20 cellular contexts compared by ENCODE assay signal in genomic region chr10:133458021-133458709, GRCh38. TPM values are rescaled to one million over a fixed set of nuclear protein-coding genes. Genes with fewer than 3 reads are reported as not detected.
DNase-seq lines count a peak whose midpoint lies in the region; ATAC-seq, FAIRE-seq and TF ChIP-seq lines count a peak whose summit lies in the region.
"Had no signal": no experiment of that assay in that cellular context is flagged by ENCODE, and none has a peak within 500 bp of the region (broad histone marks: within the 10 kb centered on the region; RNA-seq: fewer than 3 reads in every experiment).

No MANE protein-coding gene starts in this region.

- H3K27me3 ChIP-seq in K562 (ENCODE audit: control insufficient read depth in 2 of 2, insufficient read depth in 2 of 2, low read length in 2 of 2) (peaks cover 0 to 40% of the 10 kb centered on the region in 2 experiments; a peak in 2 of 5 replicates), HepG2 (ENCODE audit: control insufficient read depth in 1 of 2, insufficient read depth in 2 of 2, low read length in 2 of 2) (no peaks in the 10 kb centered on the region)

- FAIRE-seq in K562 (lab: Jason Lieb, UNC) = no peak
- no peak for FAIRE-seq in HepG2 (lab: Jason Lieb, UNC)

- no peaks in the 10 kb centered on the region; the same call in 2 of the 3 replicates for H3K79me2 ChIP-seq in K562 (ENCODE audit: control insufficient read depth, insufficient read depth, low read length)
- H3K79me2 ChIP-seq in HepG2 (ENCODE audit: insufficient read depth, low read length) = no peaks in the 10 kb centered on the region

- H3K9me1 ChIP-seq in K562 (ENCODE audit: control insufficient read depth, insufficient read depth, low read length) = no peaks in the 10 kb centered on the region

- H2AFZ ChIP-seq in K562 (ENCODE audit: low read depth, low read length) (no peak overlapping the region), HepG2 (ENCODE audit: low read length) (no peak overlapping the region)

- H3K4me1 ChIP-seq in K562 (replicated peaks in 1 of 2; ENCODE audit: control insufficient read depth in 2 of 2, insufficient read depth in 2 of 2, low read length in 2 of 2) (peaks cover 0 to 37% of the 10 kb centered on the region in 2 experiments; a peak in 2 of 5 replicates), HepG2 (ENCODE audit: insufficient read depth, low read length) (no peaks in the 10 kb centered on the region)

- peak; percentile 25 for DNase-seq in activated naive CD8-positive, alpha-beta T cell treated with anti-CD3 and anti-CD28 coated beads, Interleukin-2, amount 10 ng/mL, durations not matched to agents 7 days and 5 days
- DNase-seq in activated naive CD8-positive, alpha-beta T cell treated with anti-CD3 and anti-CD28 coated beads for 36 hours = no peak
- DNase-seq in K562 (ENCODE audit: extremely low read depth in 1 of 4, low spot score in 3 of 4) (no peak), HepG2 (ENCODE audit: low spot score) (no peak), Ammon's horn (ENCODE audit: low spot score) (no peak)
- no peak for DNase-seq in stimulated activated CD4-positive, alpha-beta T cell treated with anti-CD3 and anti-CD28 coated beads, Interleukin-4, amount 100 ng/mL, for 1 hour
- DNase-seq: DMS79 treated with DMSO at 0.1 percent for 48 hours, KG1, MV-4-11, NCI-H1694 treated with DMSO at 0.1 percent for 48 hours, NCI-H2107, NCI-H2227 treated with DMSO at 0.1 percent for 48 hours, NCI-H510A treated with DMSO at 0.1 percent for 48 hours, NCI-H82, OCI-M1, SHP77 treated with DMSO at 0.1 percent for 48 hours had no signal

- TF ChIP-seq CTCF in K562 (IDR thresholded peaks at IDR 0.05 in 2 of 3, conservative IDR thresholded peaks at IDR 0.05 in 1 of 3; ENCODE audit: insufficient read depth in 2 of 3, low read depth in 1 of 3, low read length in 3 of 3) = no peak
- no peak for TF ChIP-seq CTCF in HepG2 (CRISPR knock-in tag; IDR thresholded peaks at IDR 0.05)

- POLR2A ChIA-PET in activated naive CD8-positive, alpha-beta T cell treated with anti-CD3 and anti-CD28 coated beads, Interleukin-2, amount 10 ng/mL, durations not matched to agents 7 days and 5 days (lab: Charles Lee) = no interaction called here
- POLR2A ChIA-PET in K562 (lab: Yijun Ruan, JAX) (interaction anchor here (1.2 to 1.3 kb wide), 2 partner anchors 8 to 13 kb away, joined by 3 to 4 read pairs; no protein-coding TSS in a partner anchor), HepG2 (lab: Yijun Ruan, JAX) (no interaction called here)

- no peaks in the 10 kb centered on the region for H3K27me3 Mint-ChIP-seq in activated naive CD8-positive, alpha-beta T cell treated with anti-CD3 and anti-CD28 coated beads, Interleukin-2, amount 10 ng/mL, durations not matched to agents 7 days and 5 days
- H3K27me3 Mint-ChIP-seq in activated naive CD8-positive, alpha-beta T cell treated with anti-CD3 and anti-CD28 coated beads for 36 hours = no peaks in the 10 kb centered on the region
- H3K27me3 Mint-ChIP-seq in stimulated activated memory B cell treated with anti-CD40 and anti-IgM and Interleukin-4, amounts not matched to agents 10 μg/mL and 1 μg/mL and 100 μg/mL, for 72 hours = no peaks in the 10 kb centered on the region

- TF ChIP-seq RAD21 in K562 (CRISPR knock-in tag; conservative IDR thresholded peaks at IDR 0.05 in 1 of 2, IDR thresholded peaks at IDR 0.05 in 1 of 2) = no peak
- TF ChIP-seq RAD21 in HepG2 (CRISPR knock-in tag; IDR thresholded peaks at IDR 0.05) = no peak

- intact Hi-C loops in K562 (cut with micrococcal nuclease) (no loop called here), HepG2 (cut with micrococcal nuclease; ENCODE audit: unreplicated experiment) (no loop called here)

- H4K20me1 ChIP-seq in K562 (replicated peaks; ENCODE audit: control insufficient read depth, insufficient read depth, low read length) = no peaks in the 10 kb centered on the region
- H4K20me1 ChIP-seq in HepG2 (ENCODE audit: insufficient read depth, low read length) = no peaks in the 10 kb centered on the region

- H3K4me1 Mint-ChIP-seq in activated naive CD8-positive, alpha-beta T cell treated with anti-CD3 and anti-CD28 coated beads, Interleukin-2, amount 10 ng/mL, durations not matched to agents 7 days and 5 days = no peaks in the 10 kb centered on the region
- no peaks in the 10 kb centered on the region for H3K4me1 Mint-ChIP-seq in activated naive CD8-positive, alpha-beta T cell treated with anti-CD3 and anti-CD28 coated beads for 36 hours
- no peaks in the 10 kb centered on the region for H3K4me1 Mint-ChIP-seq in stimulated activated memory B cell treated with anti-CD40 and anti-IgM and Interleukin-4, amounts not matched to agents 10 μg/mL and 1 μg/mL and 100 μg/mL, for 72 hours

- in situ Hi-C loops in K562 (cut with MboI) (no loop called here), HepG2 (cut with HindIII; ENCODE audit: extremely low pct_ligation_motif_present, low pct_unique_long_range_greater_than_20kb) (no loop called here)

- no peak overlapping the region for H3K27ac Mint-ChIP-seq in activated naive CD8-positive, alpha-beta T cell treated with anti-CD3 and anti-CD28 coated beads, Interleukin-2, amount 10 ng/mL, durations not matched to agents 7 days and 5 days
- H3K27ac Mint-ChIP-seq in activated naive CD8-positive, alpha-beta T cell treated with anti-CD3 and anti-CD28 coated beads for 36 hours = no peak overlapping the region
- H3K27ac Mint-ChIP-seq in stimulated activated memory B cell treated with anti-CD40 and anti-IgM and Interleukin-4, amounts not matched to agents 10 μg/mL and 1 μg/mL and 100 μg/mL, for 72 hours = no peak overlapping the region

- no peak for TF ChIP-seq POLR2A in K562 (conservative IDR thresholded peaks at IDR 0.05)
- TF ChIP-seq POLR2A in HepG2 (IDR thresholded peaks at IDR 0.05; ENCODE audit: insufficient read depth in 1 of 2, low read depth in 2 of 2, low read length in 2 of 2) = no peak

- no peaks in the 10 kb centered on the region for H3K36me3 ChIP-seq in K562 (ENCODE audit: control insufficient read depth, insufficient read depth, low read length)
- no peaks in the 10 kb centered on the region for H3K36me3 ChIP-seq in HepG2 (replicated peaks in 1 of 2; ENCODE audit: control insufficient read depth in 1 of 2, insufficient read depth in 2 of 2, low read length in 2 of 2)

- H3K9me3 Mint-ChIP-seq in activated naive CD8-positive, alpha-beta T cell treated with anti-CD3 and anti-CD28 coated beads, Interleukin-2, amount 10 ng/mL, durations not matched to agents 7 days and 5 days = no peaks in the 10 kb centered on the region
- no peaks in the 10 kb centered on the region for H3K9me3 Mint-ChIP-seq in activated naive CD8-positive, alpha-beta T cell treated with anti-CD3 and anti-CD28 coated beads for 36 hours
- no peaks in the 10 kb centered on the region for H3K9me3 Mint-ChIP-seq in stimulated activated memory B cell treated with anti-CD40 and anti-IgM and Interleukin-4, amounts not matched to agents 10 μg/mL and 1 μg/mL and 100 μg/mL, for 72 hours

- no peak for TF ChIP-seq EP300 in K562 (IDR thresholded peaks at IDR 0.05; ENCODE audit: low read length)
- no peak for TF ChIP-seq EP300 in HepG2 (IDR thresholded peaks at IDR 0.05; ENCODE audit: low read depth in 2 of 2, low read length in 2 of 2)
- TF ChIP-seq EP300 in HepG2 (CRISPR knock-in tag; IDR thresholded peaks at IDR 0.05; ENCODE audit: borderline replicate concordance) = no peak

- 29% methylated on average over 35 of the region's 40 CpGs for WGBS in K562 (ENCODE audit: insufficient coverage, low coverage, missing lambda C conversion rate)
- WGBS in HepG2 (ENCODE audit: low lambda C conversion rate) = 85% methylated on average over 8 of the region's 40 CpGs

- BruUV-seq in K562 (replicated peaks; lab: Mats Ljungman, UMichigan) (no TSS peak), HepG2 (replicated peaks; lab: Mats Ljungman, UMichigan) (no TSS peak)

- CTCF ChIA-PET in K562 (lab: Yijun Ruan, JAX; ENCODE audit: low intra/inter-chr PET ratio) = no interaction called here
- CTCF ChIA-PET in HepG2 (lab: Yijun Ruan, JAX; ENCODE audit: low intra/inter-chr PET ratio, low total read pairs) = no interaction called here

- H3K9me3 ChIP-seq in K562 (replicated peaks; ENCODE audit: control insufficient read depth, insufficient read depth, low read depth, low read length) = no peaks in the 10 kb centered on the region
- no peaks in the 10 kb centered on the region for H3K9me3 ChIP-seq in HepG2 (ENCODE audit: low read length)

- ATAC-seq in activated naive CD8-positive, alpha-beta T cell treated with anti-CD3 and anti-CD28 coated beads, Interleukin-2, amount 10 ng/mL, durations not matched to agents 7 days and 5 days (ENCODE audit: low read depth) = no peak
- ATAC-seq in K562 (no peak), HepG2 (peak; percentile 13; the same call in 1 of the 3 replicates)
- peak; percentile 7 for ATAC-seq in stimulated activated memory B cell treated with anti-CD40 and anti-IgM and Interleukin-4, amounts not matched to agents 10 μg/mL and 1 μg/mL and 100 μg/mL, for 72 hours

- H3K4me3 Mint-ChIP-seq in activated naive CD8-positive, alpha-beta T cell treated with anti-CD3 and anti-CD28 coated beads, Interleukin-2, amount 10 ng/mL, durations not matched to agents 7 days and 5 days = no peak overlapping the region
- H3K4me3 Mint-ChIP-seq in activated naive CD8-positive, alpha-beta T cell treated with anti-CD3 and anti-CD28 coated beads for 36 hours = no peak overlapping the region
- no peak overlapping the region for H3K4me3 Mint-ChIP-seq in stimulated activated memory B cell treated with anti-CD40 and anti-IgM and Interleukin-4, amounts not matched to agents 10 μg/mL and 1 μg/mL and 100 μg/mL, for 72 hours

- H3K4me2 ChIP-seq in K562 (ENCODE audit: insufficient read depth, low read length) (no peak overlapping the region), HepG2 (ENCODE audit: low read depth, low read length) (no peak overlapping the region)

- no peak overlapping the region for H3K4me3 ChIP-seq in K562
- H3K4me3 ChIP-seq in HepG2 (replicated peaks in 1 of 3; ENCODE audit: insufficient read depth in 1 of 3, low read depth in 2 of 3, low read length in 3 of 3) = no peak overlapping the region

- no peaks in the 10 kb centered on the region for H3K36me3 Mint-ChIP-seq in activated naive CD8-positive, alpha-beta T cell treated with anti-CD3 and anti-CD28 coated beads, Interleukin-2, amount 10 ng/mL, durations not matched to agents 7 days and 5 days
- no peaks in the 10 kb centered on the region for H3K36me3 Mint-ChIP-seq in activated naive CD8-positive, alpha-beta T cell treated with anti-CD3 and anti-CD28 coated beads for 36 hours
- peaks cover 8% of the 10 kb centered on the region for H3K36me3 Mint-ChIP-seq in stimulated activated memory B cell treated with anti-CD40 and anti-IgM and Interleukin-4, amounts not matched to agents 10 μg/mL and 1 μg/mL and 100 μg/mL, for 72 hours

- H3K27ac ChIP-seq in K562 (ENCODE audit: extremely low read depth, low read depth, low read length) (no peak overlapping the region), HepG2 (ENCODE audit: extremely low read length, insufficient read depth, low read length) (no peak overlapping the region)
- H3K27ac ChIP-seq: C4-2B had no signal

- H3K9ac ChIP-seq in K562 (ENCODE audit: insufficient read depth in 1 of 2, low read depth in 2 of 2, low read length in 2 of 2) (0 out of 4 replicates have a peak overlapping the region, but pooled peaks of 1 of the 2 experiments have one; percentile 9), HepG2 (ENCODE audit: insufficient read depth, low read depth, low read length) (no peak overlapping the region)

RNA-seq across cellular contexts. Expression of gene SCART1, which starts 4.4 kb away (rescaled TPM):
- total RNA-seq in activated naive CD8-positive, alpha-beta T cell treated with anti-CD3 and anti-CD28 coated beads, Interleukin-2, amount 10 ng/mL, durations not matched to agents 7 days and 5 days = 1 to 10 TPM; 5.7 to 6.3 TPM
- under 1 TPM; 0.28 to 0.45 TPM for total RNA-seq in activated naive CD8-positive, alpha-beta T cell treated with anti-CD3 and anti-CD28 coated beads for 36 hours
- total RNA-seq in K562 (2011; cell fraction: chromatin; rRNA removed; ENCODE audit: low replicate concordance) = 87.0 and 88.3 TPM in 2 replicates
- total RNA-seq in K562 (2011; cell fraction: nucleolus; rRNA removed) = 46.7 and 54.5 TPM in 2 replicates
- 44.7 and 52.3 TPM in 2 replicates for total RNA-seq in K562 (2011; cell fraction: nucleoplasm; rRNA removed)
- 2.8 and 3.2 TPM in 2 replicates for total RNA-seq in K562 (2014; rRNA removed)
- total RNA-seq in K562 (2014; rRNA removed; fragmentation: Illumina TruSeq; extraction: Trizol) = 2.6 and 2.7 TPM in 2 replicates
- total RNA-seq in K562 (2015; rRNA removed; fragmentation: Illumina TruSeq; extraction: Trizol) = 4.5 and 4.9 TPM in 2 replicates
- 4.4 and 5.5 TPM in 2 replicates for total RNA-seq in K562 (2021)
- 4.5 and 14.0 TPM in 2 replicates for polyA plus RNA-seq in K562 (2011; rRNA removed)
- 1.7 and 5.6 TPM in 2 replicates for polyA plus RNA-seq in K562 (2011; cell fraction: cytosol; rRNA removed)
- 42.0 and 78.3 TPM in 2 replicates for polyA plus RNA-seq in K562 (2011; cell fraction: nucleus; rRNA removed)
- 15.1 and 17.5 TPM in 2 replicates for polyA plus RNA-seq in K562 (2012)
- 4.7 and 6.5 TPM in 2 replicates for polyA plus RNA-seq in K562 (2014; fragmentation: Illumina TruSeq; extraction: Trizol)
- polyA plus RNA-seq in K562 (2014; fragmentation: Nextera tagmentation; extraction: Ambion mirVana) = under 1 TPM; 0.18 to 0.29 TPM
- 4.2 and 4.9 TPM in 2 replicates for polyA plus RNA-seq in K562 (2014; rRNA removed)
- 3.4 and 4.8 TPM in 2 replicates for polyA minus RNA-seq in K562 (2011; rRNA and poly(A)+ RNA removed)
- polyA minus RNA-seq in K562 (2011; cell fraction: cytosol; rRNA and poly(A)+ RNA removed) = 1.5 and 2.5 TPM in 2 replicates
- 7.1 and 13.8 TPM in 2 replicates for polyA minus RNA-seq in K562 (2011; cell fraction: nucleus; rRNA and poly(A)+ RNA removed)
- 0.32 and 0.46 TPM in 2 replicates for total RNA-seq in HepG2 (2016; rRNA removed; fragmentation: Illumina TruSeq; extraction: Trizol)
- total RNA-seq in HepG2 (2016; cell fraction: cytosol; rRNA removed; fragmentation: Illumina TruSeq; extraction: Trizol; ENCODE audit: low read depth) = 0.18 and 0.30 TPM in 2 replicates
- total RNA-seq in HepG2 (2016; cell fraction: insoluble cytoplasmic fraction; rRNA removed; fragmentation: Illumina TruSeq; extraction: Trizol) = 0.07 and 0.45 TPM in 2 replicates
- 0.12 and 0.17 TPM in 2 replicates for total RNA-seq in HepG2 (2016; cell fraction: membrane; rRNA removed; fragmentation: Illumina TruSeq; extraction: Trizol)
- total RNA-seq in HepG2 (2016; cell fraction: nucleus; rRNA removed; fragmentation: Illumina TruSeq; extraction: Trizol) = 0.81 and 0.88 TPM in 2 replicates
- polyA plus RNA-seq in HepG2 (2011; rRNA removed) = 1.1 and 1.4 TPM in 2 replicates
- 0.23 and 0.45 TPM in 2 replicates for polyA plus RNA-seq in HepG2 (2011; cell fraction: cytosol; rRNA removed)
- polyA plus RNA-seq in HepG2 (2011; cell fraction: nucleus; rRNA removed) = 9.5 and 13.6 TPM in 2 replicates
- polyA plus RNA-seq in HepG2 (2012) = 1.6 and 1.9 TPM in 2 replicates
- 0.08 TPM in 1 of 2 replicates, not detected in the other for polyA plus RNA-seq in HepG2 (2016; cell fraction: cytosol; fragmentation: Illumina TruSeq; extraction: Trizol; ENCODE audit: low read depth)
- polyA plus RNA-seq in HepG2 (2016; cell fraction: insoluble cytoplasmic fraction; fragmentation: Illumina TruSeq; extraction: Trizol; ENCODE audit: low read depth) = 0.12 and 0.16 TPM in 2 replicates
- polyA plus RNA-seq in HepG2 (2016; cell fraction: membrane; fragmentation: Illumina TruSeq; extraction: Trizol; ENCODE audit: low read depth) = not detected in 2 replicates
- 2.1 and 2.9 TPM in 2 replicates for polyA plus RNA-seq in HepG2 (2016; cell fraction: nucleus; fragmentation: Illumina TruSeq; extraction: Trizol; ENCODE audit: insufficient read depth, low read depth)
- 0.51 and 1.7 TPM in 2 replicates for polyA minus RNA-seq in HepG2 (2011; rRNA and poly(A)+ RNA removed; ENCODE audit: low replicate concordance)
- polyA minus RNA-seq in HepG2 (2011; cell fraction: cytosol; rRNA and poly(A)+ RNA removed) = 0.10 TPM in 1 of 2 replicates, not detected in the other
- 2.7 and 3.5 TPM in 2 replicates for polyA minus RNA-seq in HepG2 (2011; cell fraction: nucleus; rRNA and poly(A)+ RNA removed)

RNA-seq across cellular contexts. Expression of gene SPRN, which starts 33.7 kb away (rescaled TPM):
- not detected for total RNA-seq in activated naive CD8-positive, alpha-beta T cell treated with anti-CD3 and anti-CD28 coated beads, Interleukin-2, amount 10 ng/mL, durations not matched to agents 7 days and 5 days
- total RNA-seq in activated naive CD8-positive, alpha-beta T cell treated with anti-CD3 and anti-CD28 coated beads for 36 hours = not detected
- not detected in 2 replicates for total RNA-seq in K562 (2011; cell fraction: chromatin; rRNA removed; ENCODE audit: low replicate concordance)
- not detected in 2 replicates for total RNA-seq in K562 (2011; cell fraction: nucleolus; rRNA removed)
- total RNA-seq in K562 (2011; cell fraction: nucleoplasm; rRNA removed) = not detected in 2 replicates
- total RNA-seq in K562 (2014; rRNA removed) = not detected in 2 replicates
- not detected in 2 replicates for total RNA-seq in K562 (2014; rRNA removed; fragmentation: Illumina TruSeq; extraction: Trizol)
- not detected in 2 replicates for total RNA-seq in K562 (2015; rRNA removed; fragmentation: Illumina TruSeq; extraction: Trizol)
- total RNA-seq in K562 (2021) = not detected in 2 replicates
- not detected in 2 replicates for polyA plus RNA-seq in K562 (2011; rRNA removed)
- polyA plus RNA-seq in K562 (2011; cell fraction: cytosol; rRNA removed) = not detected in 2 replicates
- polyA plus RNA-seq in K562 (2011; cell fraction: nucleus; rRNA removed) = not detected in 2 replicates
- polyA plus RNA-seq in K562 (2012) = 1.2 and 1.6 TPM in 2 replicates
- not detected in 2 replicates for polyA plus RNA-seq in K562 (2014; fragmentation: Illumina TruSeq; extraction: Trizol)
- polyA plus RNA-seq in K562 (2014; fragmentation: Nextera tagmentation; extraction: Ambion mirVana) = under 1 TPM in 1 of 2 experiments, not detected in 1; 0.04 TPM
- not detected in 2 replicates for polyA plus RNA-seq in K562 (2014; rRNA removed)
- polyA minus RNA-seq in K562 (2011; rRNA and poly(A)+ RNA removed) = not detected in 2 replicates
- polyA minus RNA-seq in K562 (2011; cell fraction: cytosol; rRNA and poly(A)+ RNA removed) = not detected in 2 replicates
- not detected in 2 replicates for polyA minus RNA-seq in K562 (2011; cell fraction: nucleus; rRNA and poly(A)+ RNA removed)
- not detected in 2 replicates for total RNA-seq in HepG2 (2016; rRNA removed; fragmentation: Illumina TruSeq; extraction: Trizol)
- not detected in 2 replicates for total RNA-seq in HepG2 (2016; cell fraction: cytosol; rRNA removed; fragmentation: Illumina TruSeq; extraction: Trizol; ENCODE audit: low read depth)
- total RNA-seq in HepG2 (2016; cell fraction: insoluble cytoplasmic fraction; rRNA removed; fragmentation: Illumina TruSeq; extraction: Trizol) = not detected in 2 replicates
- not detected in 2 replicates for total RNA-seq in HepG2 (2016; cell fraction: membrane; rRNA removed; fragmentation: Illumina TruSeq; extraction: Trizol)
- total RNA-seq in HepG2 (2016; cell fraction: nucleus; rRNA removed; fragmentation: Illumina TruSeq; extraction: Trizol) = not detected in 2 replicates
- not detected in 2 replicates for polyA plus RNA-seq in HepG2 (2011; rRNA removed)
- not detected in 2 replicates for polyA plus RNA-seq in HepG2 (2011; cell fraction: cytosol; rRNA removed)
- not detected in 2 replicates for polyA plus RNA-seq in HepG2 (2011; cell fraction: nucleus; rRNA removed)
- 2.9 and 4.1 TPM in 2 replicates for polyA plus RNA-seq in HepG2 (2012)
- polyA plus RNA-seq in HepG2 (2016; cell fraction: cytosol; fragmentation: Illumina TruSeq; extraction: Trizol; ENCODE audit: low read depth) = not detected in 2 replicates
- polyA plus RNA-seq in HepG2 (2016; cell fraction: insoluble cytoplasmic fraction; fragmentation: Illumina TruSeq; extraction: Trizol; ENCODE audit: low read depth) = not detected in 2 replicates
- polyA plus RNA-seq in HepG2 (2016; cell fraction: membrane; fragmentation: Illumina TruSeq; extraction: Trizol; ENCODE audit: low read depth) = not detected in 2 replicates
- not detected in 2 replicates for polyA plus RNA-seq in HepG2 (2016; cell fraction: nucleus; fragmentation: Illumina TruSeq; extraction: Trizol; ENCODE audit: insufficient read depth, low read depth)
- not detected in 2 replicates for polyA minus RNA-seq in HepG2 (2011; rRNA and poly(A)+ RNA removed; ENCODE audit: low replicate concordance)
- polyA minus RNA-seq in HepG2 (2011; cell fraction: cytosol; rRNA and poly(A)+ RNA removed) = not detected in 2 replicates
- not detected in 2 replicates for polyA minus RNA-seq in HepG2 (2011; cell fraction: nucleus; rRNA and poly(A)+ RNA removed)
- total RNA-seq: H4, RPMI7951 had no signal

Comparison
In these comparisons a context has a peak if more than half of its experiments do, and no peak if none do; other contexts are left out.
1. ATAC-seq: peak in HepG2 (single experiment) and stimulated activated memory B cell treated with anti-CD40 and anti-IgM and Interleukin-4, amounts not matched to agents 10 μg/mL and 1 μg/mL and 100 μg/mL, for 72 hours (single experiment); none in activated naive CD8-positive, alpha-beta T cell treated with anti-CD3 and anti-CD28 coated beads, Interleukin-2, amount 10 ng/mL, durations not matched to agents 7 days and 5 days (single experiment) and K562 (single experiment).